In genomic region chr18:67553471-67553870, GRCh38 we compare ENCODE assay signal across 1 cellular context.
TF ChIP-seq lines count a peak whose summit lies in the region.

No MANE protein-coding gene starts in this region.

TF ChIP-seq in IMR-90, 13 proteins besides CTCF, POLR2A, EP300 and RAD21 (continued from another document):
- TF ChIP-seq NFE2L2 (IDR thresholded peaks at IDR 0.05; ENCODE audit: low read depth, low read length), result no peak
